ENCODE assay signal across 1 cellular context in genomic region chr11:117808768-117809167, GRCh38.
TF ChIP-seq lines count a peak whose summit lies in the region.

No MANE protein-coding gene starts in this region.

TF ChIP-seq in K562, 482 proteins besides CTCF, POLR2A, EP300 and RAD21:
- no peak for TF ChIP-seq POLR2AphosphoS2 (IDR thresholded peaks at IDR 0.05; ENCODE audit: low read length)
- TF ChIP-seq CBFA2T3 (IDR thresholded peaks at IDR 0.05): 0 out of 2 replicates have a peak, but pooled peaks have one; percentile 8
- TF ChIP-seq MIER1 (IDR thresholded peaks at IDR 0.05; ENCODE audit: low read depth): no peak
- no peak for TF ChIP-seq FOXA3 (CRISPR knock-in tag; conservative IDR thresholded peaks at IDR 0.05 in 1 of 2, IDR thresholded peaks at IDR 0.05 in 1 of 2)
- TF ChIP-seq SRSF9 (IDR thresholded peaks at IDR 0.05; ENCODE audit: borderline replicate concordance, low read depth, low read length): no peak
- TF ChIP-seq BCOR (IDR thresholded peaks at IDR 0.05): peak; percentile 65; the same call in 1 of the 2 replicates
- no peak for TF ChIP-seq HSF4 (CRISPR knock-in tag; IDR thresholded peaks at IDR 0.05; ENCODE audit: borderline replicate concordance)
- no peak for TF ChIP-seq KLF13 (tag; IDR thresholded peaks at IDR 0.05; ENCODE audit: borderline replicate concordance, low read depth)
- TF ChIP-seq ZNF263 (CRISPR knock-in tag; IDR thresholded peaks at IDR 0.05; ENCODE audit: borderline replicate concordance): no peak
- no peak for TF ChIP-seq IFI16 (CRISPR knock-in tag; IDR thresholded peaks at IDR 0.05)
- TF ChIP-seq NR4A1 (CRISPR knock-in tag; IDR thresholded peaks at IDR 0.05): no peak
- no peak for TF ChIP-seq NR4A1 (tag; IDR thresholded peaks at IDR 0.05)
- no peak for TF ChIP-seq SMARCC2 (IDR thresholded peaks at IDR 0.05; ENCODE audit: low read depth)
- TF ChIP-seq TAF9B (IDR thresholded peaks at IDR 0.05; ENCODE audit: partially characterized antibody): no peak
- TF ChIP-seq ZNF586 (CRISPR knock-in tag; conservative IDR thresholded peaks at IDR 0.05): no peak
- TF ChIP-seq REST (CRISPR knock-in tag; IDR thresholded peaks at IDR 0.05; ENCODE audit: low read depth): no peak
- TF ChIP-seq NONO (IDR thresholded peaks at IDR 0.05; ENCODE audit: low read depth in 2 of 2, low read length in 1 of 2): no peak
- no peak for TF ChIP-seq FOXJ2 (tag; IDR thresholded peaks at IDR 0.05)
- no peak for TF ChIP-seq ZNF444 (CRISPR knock-in tag; IDR thresholded peaks at IDR 0.05)
- peak; percentile 86 for TF ChIP-seq EGR1 (conservative IDR thresholded peaks at IDR 0.05)
- no peak for TF ChIP-seq DIDO1 (tag; IDR thresholded peaks at IDR 0.05; ENCODE audit: low read depth)
- TF ChIP-seq THRAP3 (IDR thresholded peaks at IDR 0.05; ENCODE audit: borderline replicate concordance): no peak
- peak; percentile 56 to 84 for TF ChIP-seq KDM1A (IDR thresholded peaks at IDR 0.05)
- no peak for TF ChIP-seq BHLHE40 (IDR thresholded peaks at IDR 0.05; ENCODE audit: low read length)
- no peak for TF ChIP-seq CHD7 (IDR thresholded peaks at IDR 0.05; ENCODE audit: low read depth, low read length)
- TF ChIP-seq SMARCA5 (IDR thresholded peaks at IDR 0.05): peak; percentile 46; the same call in 1 of the 2 replicates
- TF ChIP-seq MLX (CRISPR knock-in tag; conservative IDR thresholded peaks at IDR 0.05): no peak
- TF ChIP-seq KLF1 (tag; IDR thresholded peaks at IDR 0.05): no peak
- TF ChIP-seq KDM2B (CRISPR knock-in tag; IDR thresholded peaks at IDR 0.05): no peak
- 0 out of 2 replicates have a peak, but pooled peaks have one; percentile 30 for TF ChIP-seq HDAC2 (IDR thresholded peaks at IDR 0.05)
- no peak for TF ChIP-seq IRF9 (tag; IDR thresholded peaks at IDR 0.05)
- no peak for TF ChIP-seq ZNF324 (CRISPR knock-in tag; IDR thresholded peaks at IDR 0.05)
- TF ChIP-seq GTF2F1 (IDR thresholded peaks at IDR 0.05; ENCODE audit: low read depth, low read length): no peak
- TF ChIP-seq GATAD2A (IDR thresholded peaks at IDR 0.05): no peak
- peak; percentile 48 for TF ChIP-seq RBM25 (IDR thresholded peaks at IDR 0.05; ENCODE audit: low read depth, low read length, severe bottlenecking)
- TF ChIP-seq ERF (CRISPR knock-in tag; IDR thresholded peaks at IDR 0.05): no peak
- TF ChIP-seq SNRNP70 (optimal IDR thresholded peaks at IDR 0.05; ENCODE audit: low read depth, low read length): no peak
- TF ChIP-seq MAX (CRISPR knock-in tag; IDR thresholded peaks at IDR 0.05): no peak
- TF ChIP-seq BACH1 (tag; IDR thresholded peaks at IDR 0.05): no peak
- TF ChIP-seq RCOR1 (IDR thresholded peaks at IDR 0.05; ENCODE audit: borderline replicate concordance in 1 of 2, low read depth in 2 of 2, low read length in 2 of 2): 0 out of 4 replicates have a peak, but pooled peaks of 1 of the 2 experiments have one; percentile 22
- TF ChIP-seq DPF2 (IDR thresholded peaks at IDR 0.05): no peak
